In the genomic region with DNA sequence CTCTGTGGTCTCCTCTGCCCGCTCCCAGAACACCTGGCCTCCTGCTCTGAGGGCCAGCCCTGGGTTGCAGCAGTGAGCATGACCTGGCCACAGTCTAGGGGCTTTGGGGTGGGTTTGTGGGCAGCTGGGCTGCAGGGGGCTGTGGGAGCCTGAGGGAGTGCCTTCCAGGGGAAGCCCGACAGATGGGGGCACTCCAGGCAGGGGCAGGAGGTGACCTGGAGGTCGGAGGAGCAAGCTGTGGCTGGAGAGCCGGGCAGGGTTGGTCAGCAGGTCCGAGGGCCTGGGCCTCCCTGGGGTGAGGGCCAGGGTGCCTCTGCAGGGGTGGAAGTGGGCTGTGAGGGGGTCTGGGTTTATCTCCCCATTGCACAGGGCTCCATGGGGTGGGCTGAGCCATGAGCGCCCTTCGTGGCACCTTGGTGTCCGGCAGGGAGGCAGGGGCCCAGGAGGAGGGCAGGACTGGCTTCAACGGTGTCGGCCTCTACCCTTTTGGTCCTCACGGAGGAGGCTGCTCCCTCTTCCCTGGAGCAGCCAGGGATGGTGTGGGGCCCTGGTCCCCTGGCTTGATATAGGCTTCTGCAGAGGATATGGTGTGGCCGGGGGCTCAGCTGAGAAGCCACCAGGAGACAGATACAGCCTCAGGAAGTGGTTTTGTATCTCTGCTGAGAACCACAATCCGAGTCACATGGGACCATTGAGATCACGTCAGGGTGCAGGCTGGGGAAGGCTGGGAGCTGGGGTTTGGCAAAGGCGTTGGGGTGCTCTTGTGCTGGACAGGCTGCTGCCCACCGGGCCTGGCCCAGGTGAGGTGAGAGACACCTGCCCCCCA, we compare ENCODE assay signal across 9 cellular contexts. TPM values are rescaled to one million over a fixed set of nuclear protein-coding genes. Genes with fewer than 3 reads are reported as not detected.
A peak's percentile ranks its signal among the peaks of the same experiment; 100 is the strongest.
DNase-seq lines count a peak whose midpoint lies in the region; ATAC-seq and TF ChIP-seq lines count a peak whose summit lies in the region.
"Had no signal": no experiment of that assay in that cellular context is flagged by ENCODE, and none has a peak within 500 bp of the region (broad histone marks: within the 10 kb centered on the region; RNA-seq: fewer than 3 reads in every experiment).

No MANE protein-coding gene starts in this region.

- no peak overlapping the region for H3K27ac ChIP-seq in upper lobe of right lung

- DNase-seq in stimulated activated CD4-positive, alpha-beta T cell treated with anti-CD3 and anti-CD28 coated beads, Interleukin-1b, Interleukin-23, amount 100 ng/mL, for 48 hours = peak; percentile 44
- DNase-seq in stimulated activated CD4-positive, alpha-beta T cell treated with anti-CD3 and anti-CD28 coated beads, Interleukin-12 subunit alpha, Interleukin-12 subunit beta, amount 100 ng/mL, for 4 hours = no peak
- DNase-seq in UCSD-AML1 (lab: John Stamatoyannopoulos, UW; ENCODE audit: unreplicated experiment) = peak; percentile 38
- peak; percentile 35 for DNase-seq in effector CD4-positive, alpha-beta T cell
- peak; percentile 61 for DNase-seq in upper lobe of right lung
- no peak for DNase-seq in NCI-H128 (lab: John Stamatoyannopoulos, UW; ENCODE audit: unreplicated experiment)
- DNase-seq: NCI-H187 treated with DMSO at 0.1 percent for 48 hours had no signal

- no peaks in the 10 kb centered on the region for H3K9me3 ChIP-seq in upper lobe of right lung

- TF ChIP-seq CTCF in upper lobe of right lung (IDR thresholded peaks at IDR 0.05) = no peak

- no peaks in the 10 kb centered on the region for H3K27me3 ChIP-seq in upper lobe of right lung

- H3K4me3 ChIP-seq in upper lobe of right lung = no peak overlapping the region

- intact Hi-C loops in upper lobe of right lung (cut with DNase I) = no loop called here

- H3K36me3 ChIP-seq in upper lobe of right lung = no peaks in the 10 kb centered on the region

- H3K4me1 ChIP-seq in upper lobe of right lung = no peaks in the 10 kb centered on the region

- ATAC-seq in upper lobe of right lung (peak; percentile 11), GM21367 (IDR thresholded peaks at IDR 0.05; ENCODE audit: unreplicated experiment) (no peak), HG03520 (IDR thresholded peaks at IDR 0.05; ENCODE audit: unreplicated experiment) (no peak)

RNA-seq across cellular contexts. Expression of a gene that starts 22.3 kb away (rescaled TPM):
- total RNA-seq in upper lobe of right lung = 52.9 TPM

RNA-seq across cellular contexts. Expression of a gene that starts 22.8 kb away (rescaled TPM):
- not detected for total RNA-seq in upper lobe of right lung

Comparison
In these comparisons a context has a peak if more than half of its experiments do, and no peak if none do; other contexts are left out.
1. DNase-seq: peak in stimulated activated CD4-positive, alpha-beta T cell treated with anti-CD3 and anti-CD28 coated beads, Interleukin-1b, Interleukin-23, amount 100 ng/mL, for 48 hours (single experiment), UCSD-AML1 (single experiment), effector CD4-positive, alpha-beta T cell (single experiment) and upper lobe of right lung (single experiment); none in stimulated activated CD4-positive, alpha-beta T cell treated with anti-CD3 and anti-CD28 coated beads, Interleukin-12 subunit alpha, Interleukin-12 subunit beta, amount 100 ng/mL, for 4 hours (single experiment) and NCI-H128 (single experiment).